19 cellular contexts compared by ENCODE assay signal in the genomic region with DNA sequence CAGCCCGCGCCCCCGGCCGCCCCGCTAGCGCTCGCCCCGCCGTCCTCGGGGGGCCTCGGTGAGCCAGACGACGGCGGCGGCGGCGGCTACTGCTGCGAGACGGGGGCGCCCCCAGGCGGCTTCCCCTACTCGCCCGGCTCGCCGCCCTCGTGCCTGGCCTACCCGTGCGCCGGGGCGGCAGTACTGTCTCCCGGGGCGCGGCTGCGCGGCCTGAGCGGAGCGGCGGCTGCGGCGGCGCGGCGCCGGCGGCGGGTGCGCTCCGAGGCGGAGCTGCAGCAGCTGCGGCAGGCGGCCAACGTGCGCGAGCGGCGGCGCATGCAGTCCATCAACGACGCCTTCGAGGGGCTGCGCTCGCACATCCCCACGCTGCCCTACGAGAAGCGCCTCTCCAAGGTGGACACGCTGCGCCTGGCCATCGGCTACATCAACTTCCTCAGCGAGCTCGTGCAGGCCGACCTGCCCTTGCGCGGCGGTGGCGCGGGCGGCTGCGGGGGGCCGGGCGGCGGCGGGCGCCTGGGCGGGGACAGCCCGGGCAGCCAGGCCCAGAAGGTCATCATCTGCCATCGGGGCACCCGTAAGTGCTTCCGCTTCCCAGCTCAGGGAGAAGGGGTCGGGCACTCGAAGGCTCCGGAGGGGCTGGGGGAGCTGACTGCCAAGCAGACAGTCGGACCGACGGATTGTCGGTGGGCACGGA. TPM values are rescaled to one million over a fixed set of nuclear protein-coding genes. Genes with fewer than 3 reads are reported as not detected.
DNase-seq lines count a peak whose midpoint lies in the region; ATAC-seq and TF ChIP-seq lines count a peak whose summit lies in the region.
"Had no signal": no experiment of that assay in that cellular context is flagged by ENCODE, and none has a peak within 500 bp of the region (broad histone marks: within the 10 kb centered on the region; RNA-seq: fewer than 3 reads in every experiment).

No MANE protein-coding gene starts in this region.

- no peaks in the 10 kb centered on the region for H3K79me2 ChIP-seq in neural progenitor cell (ENCODE audit: low read depth)
- H3K79me2 ChIP-seq in PC-9 (ENCODE audit: low read depth), result no peaks in the 10 kb centered on the region

- no peaks in the 10 kb centered on the region for H3K9me3 Mint-ChIP-seq in neural progenitor cell
- H3K9me3 Mint-ChIP-seq: activated T-helper 1 cell treated with anti-CD3 and anti-CD28 coated beads, Interleukin-12 subunit alpha, Interleukin-12 subunit beta, Interleukin-2, Interleukin-4 antibody, amounts not matched to agents 30 ng/mL and 10 ng/mL and 1 ng/mL, durations not matched to agents 14 hours and 24 hours and 36 hours had no signal

- ATAC-seq in GM19395 (IDR thresholded peaks at IDR 0.05; ENCODE audit: unreplicated experiment) (no peak), HG02870 (IDR thresholded peaks at IDR 0.05; ENCODE audit: unreplicated experiment) (no peak)
- ATAC-seq: activated CD4-positive, CD25-positive, alpha-beta regulatory T cell treated with anti-CD3 and anti-CD28 coated beads, Interleukin-2, amount 50 U/mL, for 24 hours; heart right ventricle; left ventricle myocardium superior; upper lobe of right lung had no signal

- H3F3A ChIP-seq in neural progenitor cell (ENCODE audit: low read depth) (peaks cover 23% of the 10 kb centered on the region), PC-9 (ENCODE audit: insufficient read depth, low read depth) (no peaks in the 10 kb centered on the region)

- H3K4me3 ChIP-seq in HUES6 (ENCODE audit: low read depth, low read length) (peak overlapping the region; percentile 41; the same call in 1 of the 2 replicates), neural progenitor cell (peak overlapping the region; percentile 19), PC-9 (no peak overlapping the region)
- H3K4me3 ChIP-seq: heart right ventricle, upper lobe of right lung had no signal

- intact Hi-C loops in PC-9 (cut with micrococcal nuclease; ENCODE audit: unreplicated experiment), result no loop called here

- peaks cover 100% of the 10 kb centered on the region for H3K27me3 ChIP-seq in HUES6 (ENCODE audit: control insufficient read depth, insufficient read depth, low read length)
- H3K27me3 ChIP-seq in neural progenitor cell, result peaks cover 100% of the 10 kb centered on the region
- no peaks in the 10 kb centered on the region; the same call in 1 of the 2 replicates for H3K27me3 ChIP-seq in PC-9 (ENCODE audit: insufficient read depth, low read depth)

- H3K4me2 ChIP-seq in neural progenitor cell (peak overlapping the region; percentile 67), PC-9 (no peak overlapping the region)

- peak; percentile 22 for TF ChIP-seq CTCF in neural progenitor cell (IDR thresholded peaks at IDR 0.05)
- TF ChIP-seq CTCF in PC-9 (conservative IDR thresholded peaks at IDR 0.05), result no peak

- H3K36me3 Mint-ChIP-seq in neural progenitor cell, result no peaks in the 10 kb centered on the region
- H3K36me3 Mint-ChIP-seq: CD4-positive, alpha-beta memory T cell had no signal

- CTCF ChIA-PET in PC-9 (lab: Charles Lee), result no interaction called here

- BruUV-seq in PC-9 (replicated peaks; lab: Mats Ljungman, UMichigan), result no TSS peak

- H3K27me3 Mint-ChIP-seq in neural progenitor cell (ENCODE audit: insufficient read depth, low read depth), result peaks cover 82% of the 10 kb centered on the region

- H3K9me2 ChIP-seq in PC-9 (ENCODE audit: insufficient read depth), result no peaks in the 10 kb centered on the region

- H3K4me1 ChIP-seq in HUES6 (ENCODE audit: control insufficient read depth, insufficient read depth, low read length) (peaks cover 16% of the 10 kb centered on the region; the same call in 1 of the 2 replicates), neural progenitor cell (peaks cover 25% of the 10 kb centered on the region), PC-9 (replicated peaks; ENCODE audit: insufficient read depth) (no peaks in the 10 kb centered on the region)
- H3K4me1 ChIP-seq: upper lobe of right lung had no signal

- H4K20me1 ChIP-seq in neural progenitor cell (ENCODE audit: low read depth) (peaks cover 94% of the 10 kb centered on the region), PC-9 (ENCODE audit: insufficient read depth) (no peaks in the 10 kb centered on the region)

- H2AFZ ChIP-seq in neural progenitor cell (replicated peaks), result no peak overlapping the region
- H2AFZ ChIP-seq in PC-9, result no peak overlapping the region

- H3K9ac ChIP-seq in HUES6 (ENCODE audit: low read length) (no peak overlapping the region), neural progenitor cell (no peak overlapping the region)

- no peak overlapping the region for H3K27ac Mint-ChIP-seq in neural progenitor cell
- H3K27ac Mint-ChIP-seq: CD4-positive, alpha-beta memory T cell had no signal

- H3K36me3 ChIP-seq in HUES6 (ENCODE audit: control insufficient read depth, insufficient read depth, low read length) (no peaks in the 10 kb centered on the region), neural progenitor cell (no peaks in the 10 kb centered on the region), PC-9 (ENCODE audit: low read depth) (no peaks in the 10 kb centered on the region)
- H3K36me3 ChIP-seq: heart right ventricle, upper lobe of right lung had no signal

- DNase-seq in NCI-H1417 (lab: John Stamatoyannopoulos, UW) (peak; percentile 19 to 61 (median 61)), NCI-H1417 treated with DMSO at 0.1 percent for 48 hours (lab: John Stamatoyannopoulos, UW) (no peak), ecto neural progenitor cell (ENCODE audit: low spot score) (peak; percentile 69), neural progenitor cell (ENCODE audit: low spot score) (peak; percentile 84), PC-9 (no peak)
- DNase-seq: 8988T; amniotic stem cell; CD4-positive, alpha-beta memory T cell; heart right ventricle; left ventricle myocardium superior; upper lobe of right lung had no signal

- peak overlapping the region; percentile 77 for H3K4me3 Mint-ChIP-seq in neural progenitor cell
- H3K4me3 Mint-ChIP-seq: activated T-helper 1 cell treated with anti-CD3 and anti-CD28 coated beads, Interleukin-12 subunit alpha, Interleukin-12 subunit beta, Interleukin-2, Interleukin-4 antibody, amounts not matched to agents 30 ng/mL and 10 ng/mL and 1 ng/mL, durations not matched to agents 14 hours and 24 hours and 36 hours had no signal

- H3K4me1 Mint-ChIP-seq in neural progenitor cell, result peaks cover 22% of the 10 kb centered on the region

- POLR2A ChIA-PET in PC-9 (lab: Charles Lee; ENCODE audit: unreplicated experiment), result no interaction called here

- H3K9me3 ChIP-seq in HUES6 (ENCODE audit: control insufficient read depth, insufficient read depth, low read depth, low read length) (no peaks in the 10 kb centered on the region), neural progenitor cell (ENCODE audit: low read depth) (no peaks in the 10 kb centered on the region), PC-9 (ENCODE audit: insufficient read depth, low read depth) (no peaks in the 10 kb centered on the region)
- H3K9me3 ChIP-seq: heart right ventricle, upper lobe of right lung had no signal

- no peak overlapping the region for H3K27ac ChIP-seq in HUES6 (ENCODE audit: low read depth, low read length)
- H3K27ac ChIP-seq in neural progenitor cell, result no peak overlapping the region
- no peak overlapping the region for H3K27ac ChIP-seq in PC-9
- H3K27ac ChIP-seq: heart right ventricle, RWPE1, upper lobe of right lung had no signal

RNA-seq across cellular contexts. Expression of gene PTF1A, which starts 0.8 kb away (rescaled TPM):
- not detected in 2 replicates for total RNA-seq in neural progenitor cell (ENCODE audit: low replicate concordance)
- total RNA-seq in PC-9 (2021), result not detected in 2 replicates
- total RNA-seq: activated T-helper 1 cell treated with anti-CD3 and anti-CD28 coated beads, Interleukin-12 subunit alpha, Interleukin-12 subunit beta, Interleukin-2, Interleukin-4 antibody, amounts not matched to agents 30 ng/mL and 10 ng/mL and 1 ng/mL, durations not matched to agents 14 hours and 24 hours and 36 hours; CD4-positive, alpha-beta memory T cell; heart right ventricle; HT1080; left ventricle myocardium superior; T-helper 1 cell treated with Interleukin-12 subunit alpha and Interleukin-12 subunit beta and Interleukin-4 antibody, amounts not matched to agents 30 ng/mL and 1 ng/mL, for 36 hours; upper lobe of right lung had no signal

Comparison
In these comparisons a context has a peak if more than half of its experiments do, and no peak if none do; other contexts are left out.
1. DNase-seq: peak in NCI-H1417 (3 of 3), ecto neural progenitor cell (single experiment) and neural progenitor cell (single experiment); none in NCI-H1417 treated with DMSO at 0.1 percent for 48 hours (single experiment) and PC-9 (0 of 2).